8 cellular contexts compared by ENCODE assay signal in the genomic region with DNA sequence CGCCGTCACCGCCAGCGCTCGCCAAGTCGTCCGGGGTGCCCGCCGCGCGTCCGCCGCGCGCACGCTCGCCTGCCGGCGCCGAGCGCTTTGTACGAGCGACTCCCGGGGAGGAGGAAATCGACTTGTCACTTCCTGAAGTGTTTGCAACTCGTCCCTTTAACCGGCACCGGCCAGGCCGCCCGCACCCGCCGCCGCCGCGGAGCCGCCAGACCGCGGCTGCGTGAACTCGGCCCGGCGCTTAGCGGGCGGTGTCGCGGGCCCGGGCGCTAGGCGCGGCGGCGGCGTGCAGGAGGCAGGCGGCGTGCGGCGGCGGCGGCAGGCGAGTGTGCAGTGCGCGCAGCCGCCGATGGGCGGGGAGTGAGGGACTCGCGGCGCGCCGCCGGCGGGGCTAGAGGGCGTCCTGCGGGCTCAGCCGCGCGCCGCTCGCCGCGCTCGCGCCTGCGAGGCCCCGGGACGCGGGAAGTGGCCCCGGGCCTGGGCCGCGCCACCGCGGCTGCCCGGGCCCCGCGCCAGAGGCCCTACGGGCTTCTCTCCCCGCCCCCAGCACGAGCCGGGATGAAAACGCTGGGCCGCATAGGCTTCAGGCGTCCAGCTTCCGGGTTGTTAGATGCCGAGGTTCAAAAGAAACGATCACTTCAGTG. TPM values are rescaled to one million over a fixed set of nuclear protein-coding genes. Genes with fewer than 3 reads are reported as not detected.
DNase-seq lines count a peak whose midpoint lies in the region; ATAC-seq and TF ChIP-seq lines count a peak whose summit lies in the region.

A gene with protein sequence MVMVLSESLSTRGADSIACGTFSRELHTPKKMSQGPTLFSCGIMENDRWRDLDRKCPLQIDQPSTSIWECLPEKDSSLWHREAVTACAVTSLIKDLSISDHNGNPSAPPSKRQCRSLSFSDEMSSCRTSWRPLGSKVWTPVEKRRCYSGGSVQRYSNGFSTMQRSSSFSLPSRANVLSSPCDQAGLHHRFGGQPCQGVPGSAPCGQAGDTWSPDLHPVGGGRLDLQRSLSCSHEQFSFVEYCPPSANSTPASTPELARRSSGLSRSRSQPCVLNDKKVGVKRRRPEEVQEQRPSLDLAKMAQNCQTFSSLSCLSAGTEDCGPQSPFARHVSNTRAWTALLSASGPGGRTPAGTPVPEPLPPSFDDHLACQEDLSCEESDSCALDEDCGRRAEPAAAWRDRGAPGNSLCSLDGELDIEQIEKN (minus strand): TSS at position 332 of the 641 bp plus-strand sequence. CDS start 37,665 bp downstream, outside the sequence.

- peak within 1 kb of the TSS; percentile 92 for H3K4me3 ChIP-seq in ACC112 (ENCODE audit: low read depth, low read length)
- peak within 1 kb of the TSS; percentile 62 to 90 (median 79) for H3K4me3 ChIP-seq in dorsolateral prefrontal cortex
- H3K4me3 ChIP-seq in right lobe of liver: peak within 1 kb of the TSS; percentile 54 to 64 (median 56)

- H3K9me3 ChIP-seq in right lobe of liver: no peaks in the 10 kb centered on the region

- ATAC-seq in GM18517 (IDR thresholded peaks at IDR 0.05; ENCODE audit: unreplicated experiment) (peak; percentile 49), HG03025 (IDR thresholded peaks at IDR 0.05; ENCODE audit: low FRiP score, unreplicated experiment) (peak; percentile 64), right lobe of liver (peak; percentile 60 to 86 (median 80))

- peak; percentile 71 for TF ChIP-seq POLR2A in right lobe of liver (IDR thresholded peaks at IDR 0.05)

- 0% methylated on average over 13 of the region's 105 CpGs for WGBS in right lobe of liver (ENCODE audit: insufficient coverage, low coverage, low lambda C conversion rate, missing lambda C conversion rate)

- peak within 1 kb of the TSS; percentile 56 for H2AFZ ChIP-seq in ACC112 (ENCODE audit: low read length, unreplicated experiment)

- no peaks in the 10 kb centered on the region for H3K27me3 ChIP-seq in ACC112 (ENCODE audit: insufficient read depth, low read length)
- H3K27me3 ChIP-seq in dorsolateral prefrontal cortex: no peaks in the 10 kb centered on the region
- H3K27me3 ChIP-seq in right lobe of liver: no peaks in the 10 kb centered on the region

- peaks cover 24% of the 10 kb centered on the region for H3K79me2 ChIP-seq in ACC112 (ENCODE audit: control insufficient read depth, insufficient read depth, low read length, unreplicated experiment)

- intact Hi-C loops in dorsolateral prefrontal cortex (cut with DNase I) (loop anchor here (1.0 to 5.0 kb wide), 8 partner anchors 37 to 202 kb away; no protein-coding TSS in a partner anchor), right lobe of liver (cut with DNase I) (loop anchor here (5.0 to 10.0 kb wide), 2 partner anchors 199 to 212 kb away; no protein-coding TSS in a partner anchor)

- DNase-seq in NCI-H345 treated with DMSO at 0.1 percent for 48 hours (lab: John Stamatoyannopoulos, UW; ENCODE audit: unreplicated experiment): peak; percentile 29
- DNase-seq in activated CD4-positive, alpha-beta T cell treated with anti-CD3 and anti-CD28 coated beads, Interleukin-2, amount 50 U/mL, for 4 hours: peak; percentile 72 to 74
- DNase-seq in dorsolateral prefrontal cortex: peak in 9 of 10 donors; percentile 54 to 90 (median 80)
- DNase-seq in right lobe of liver: peak; percentile 90 to 92 (median 91)
- DNase-seq in stimulated activated CD4-positive, alpha-beta T cell treated with anti-CD3 and anti-CD28 coated beads, Interleukin-4, amount 100 ng/mL, for 24 hours: peak; percentile 75

- H3K36me3 ChIP-seq in ACC112 (ENCODE audit: insufficient read depth, low read length) (no peaks in the 10 kb centered on the region), right lobe of liver (no peaks in the 10 kb centered on the region)

- H3K4me1 ChIP-seq in ACC112 (ENCODE audit: control insufficient read depth, insufficient read depth, low read length, unreplicated experiment) (peaks cover 45% of the 10 kb centered on the region), right lobe of liver (peaks cover 0 to 36% (median 19%) of the 10 kb centered on the region in 4 donors)

- H3K27ac ChIP-seq in ACC112 (ENCODE audit: low read depth, low read length) (peak within 1 kb of the TSS; percentile 68), dorsolateral prefrontal cortex (peak within 1 kb of the TSS; percentile 87 to 100 (median 95)), right lobe of liver (peak within 1 kb of the TSS; percentile 45 to 75 (median 60))

- peak in 3 of 56 donors; percentile 7 to 32 (median 13) for TF ChIP-seq CTCF in dorsolateral prefrontal cortex (IDR thresholded peaks at IDR 0.05 in 54 of 56, conservative IDR thresholded peaks at IDR 0.05 in 2 of 56; ENCODE audit: low read depth in 1 of 56, partially characterized antibody in 56 of 56)
- peak in 2 of 4 donors; percentile 38 to 63 for TF ChIP-seq CTCF in right lobe of liver (IDR thresholded peaks at IDR 0.05)

RNA-seq across cellular contexts. Expression of the gene that starts here (rescaled TPM):
- total RNA-seq in dorsolateral prefrontal cortex (100 to 1,000 TPM in 2 of 120 experiments, 10 to 100 TPM in 118; 30.6 to 142 (median 58.2) TPM), right lobe of liver (10 to 100 TPM in 1 of 6 experiments, 1 to 10 TPM in 5; 4.4 to 10.8 (median 4.8) TPM)

Comparison
In these comparisons a context has a peak if more than half of its experiments do, and no peak if none do; other contexts are left out.
1. Peak in every context shown above with its lines: DNase-seq, ATAC-seq, H3K4me3 ChIP-seq and H3K27ac ChIP-seq.
2. DNase-seq: peak in every context shown above with its lines; median percentile 91 in right lobe of liver; 80 in dorsolateral prefrontal cortex; 75 in stimulated activated CD4-positive, alpha-beta T cell treated with anti-CD3 and anti-CD28 coated beads, Interleukin-4, amount 100 ng/mL, for 24 hours; 73 in activated CD4-positive, alpha-beta T cell treated with anti-CD3 and anti-CD28 coated beads, Interleukin-2, amount 50 U/mL, for 4 hours; 29 in NCI-H345 treated with DMSO at 0.1 percent for 48 hours.